ENCODE assay signal across 8 cellular contexts in the genomic region with DNA sequence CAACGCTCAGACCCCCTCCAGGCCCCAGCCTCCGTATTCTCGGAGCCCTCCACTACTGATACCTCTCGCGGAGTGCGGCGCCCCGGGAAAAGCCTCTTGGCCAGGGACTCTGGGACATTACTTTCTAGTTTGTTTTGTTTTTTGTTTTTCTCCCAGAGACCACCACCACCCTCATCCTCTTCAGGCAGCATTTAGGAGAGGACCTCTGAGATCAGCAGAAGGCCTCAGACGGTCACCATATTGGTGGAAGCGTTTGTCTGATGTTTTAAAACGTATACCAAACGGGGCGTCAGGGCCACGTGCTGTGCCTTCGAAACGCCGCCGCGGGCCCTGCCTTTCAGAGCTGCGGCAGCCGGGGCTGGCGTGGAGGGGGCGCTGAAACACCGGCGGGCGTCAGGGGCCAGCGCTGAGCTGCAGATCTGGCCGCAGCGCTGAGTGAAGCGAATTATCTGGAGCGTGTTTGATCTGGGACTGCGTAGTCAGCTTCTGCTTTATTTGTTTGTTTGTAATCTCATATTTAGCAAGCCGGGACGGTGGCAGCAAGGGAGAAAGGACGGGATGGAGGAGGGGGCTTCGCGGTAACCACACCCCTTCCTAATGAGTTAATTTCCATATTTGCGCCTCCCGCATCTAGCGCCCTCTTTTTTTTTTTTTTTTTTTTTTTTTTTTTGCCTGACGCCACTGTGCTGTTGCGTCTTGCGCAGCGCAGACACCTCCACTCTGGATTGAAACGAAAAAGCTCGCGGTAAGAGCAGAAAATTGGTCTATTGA. TPM values are rescaled to one million over a fixed set of nuclear protein-coding genes. Genes with fewer than 3 reads are reported as not detected.
A peak's percentile ranks its signal among the peaks of the same experiment; 100 is the strongest.
DNase-seq lines count a peak whose midpoint lies in the region; ATAC-seq and TF ChIP-seq lines count a peak whose summit lies in the region.

No MANE protein-coding gene starts in this region.

- DNase-seq in CD4-positive, CD25-positive, alpha-beta regulatory T cell = no peak
- DNase-seq in NCI-H1417 treated with DMSO at 0.1 percent for 48 hours (lab: John Stamatoyannopoulos, UW) = peak; percentile 62
- DNase-seq in colonic mucosa = no peak
- DNase-seq in naive thymus-derived CD4-positive, alpha-beta T cell = no peak
- no peak for DNase-seq in inferior parietal cortex (ENCODE audit: extremely low spot score)
- no peak for DNase-seq in kidney tubule cell (ENCODE audit: low spot score)
- no peak for DNase-seq in NOMO-1 treated with DMSO at 0.1 percent for 48 hours (lab: John Stamatoyannopoulos, UW; ENCODE audit: unreplicated experiment)
- DNase-seq in KBM-7 = no peak

- no peaks in the 10 kb centered on the region for H3K36me3 ChIP-seq in CD4-positive, CD25-positive, alpha-beta regulatory T cell (ENCODE audit: control insufficient read depth, insufficient read depth, low read length)
- H3K36me3 ChIP-seq in colonic mucosa = no peaks in the 10 kb centered on the region
- H3K36me3 ChIP-seq in naive thymus-derived CD4-positive, alpha-beta T cell (ENCODE audit: control insufficient read depth in 2 of 3, insufficient read depth in 3 of 3, low read length in 3 of 3) = no peaks in the 10 kb centered on the region

- no peak for TF ChIP-seq CTCF in colonic mucosa (IDR thresholded peaks at IDR 0.05)

- POLR2A ChIA-PET in naive thymus-derived CD4-positive, alpha-beta T cell (lab: Charles Lee) = no interaction called here

- H3K4me1 ChIP-seq in CD4-positive, CD25-positive, alpha-beta regulatory T cell (ENCODE audit: control insufficient read depth, insufficient read depth, low read length, poor library complexity, severe bottlenecking) = peaks cover 11% of the 10 kb centered on the region
- peaks cover 3% of the 10 kb centered on the region for H3K4me1 ChIP-seq in colonic mucosa
- H3K4me1 ChIP-seq in naive thymus-derived CD4-positive, alpha-beta T cell (ENCODE audit: control insufficient read depth in 2 of 2, insufficient read depth in 2 of 2, low read length in 2 of 2) = peaks cover 0 to 3% of the 10 kb centered on the region in 2 donors

- H3K4me1 Mint-ChIP-seq in CD4-positive, CD25-positive, alpha-beta regulatory T cell = peaks cover 2 to 18% (median 5%) of the 10 kb centered on the region in 4 donors
- peaks cover 0 to 21% (median 17%) of the 10 kb centered on the region in 7 donors for H3K4me1 Mint-ChIP-seq in naive thymus-derived CD4-positive, alpha-beta T cell

- peak overlapping the region in 1 of 2 donors; percentile 19 for H3K9ac ChIP-seq in colonic mucosa (ENCODE audit: low read depth in 2 of 2, low read length in 2 of 2)

- intact Hi-C loops in colonic mucosa (cut with DNase I) = no loop called here
- intact Hi-C loops in naive thymus-derived CD4-positive, alpha-beta T cell (cut with micrococcal nuclease) = loop anchor here in 1 of 2 donors (1.0 to 5.0 kb wide), 4 partner anchors 17 to 956 kb away; no protein-coding TSS in a partner anchor

- H3K9me3 Mint-ChIP-seq in CD4-positive, CD25-positive, alpha-beta regulatory T cell = peaks cover 0 to 33% (median 7%) of the 10 kb centered on the region in 7 donors
- peaks cover 9 to 84% (median 38%) of the 10 kb centered on the region in 11 donors for H3K9me3 Mint-ChIP-seq in naive thymus-derived CD4-positive, alpha-beta T cell

- in situ Hi-C loops in KBM-7 (cut with MboI; ENCODE audit: low pct_unique_long_range_greater_than_20kb, low sequenced_read_pairs) = no loop called here

- H3K4me3 ChIP-seq in CD4-positive, CD25-positive, alpha-beta regulatory T cell (ENCODE audit: low read depth, low read length) = no peak overlapping the region
- H3K4me3 ChIP-seq in colonic mucosa = peak overlapping the region; percentile 11
- peak overlapping the region; percentile 45 for H3K4me3 ChIP-seq in naive thymus-derived CD4-positive, alpha-beta T cell (ENCODE audit: low read length)

- peaks cover 68% of the 10 kb centered on the region for H3K27me3 ChIP-seq in CD4-positive, CD25-positive, alpha-beta regulatory T cell (ENCODE audit: control insufficient read depth, insufficient read depth, low read length)
- peaks cover 88% of the 10 kb centered on the region for H3K27me3 ChIP-seq in colonic mucosa
- peaks cover 17 to 38% of the 10 kb centered on the region in 2 donors for H3K27me3 ChIP-seq in naive thymus-derived CD4-positive, alpha-beta T cell (ENCODE audit: control insufficient read depth in 2 of 2, insufficient read depth in 2 of 2, low read length in 2 of 2)

- ATAC-seq in CD4-positive, CD25-positive, alpha-beta regulatory T cell (ENCODE audit: low read depth in 2 of 2) = no peak
- ATAC-seq in naive thymus-derived CD4-positive, alpha-beta T cell = no peak

- peaks cover 4% of the 10 kb centered on the region for H3K36me3 Mint-ChIP-seq in CD4-positive, CD25-positive, alpha-beta regulatory T cell
- H3K36me3 Mint-ChIP-seq in naive thymus-derived CD4-positive, alpha-beta T cell = peaks cover 0 to 41% (median 12%) of the 10 kb centered on the region in 5 donors

- H3K27ac Mint-ChIP-seq in CD4-positive, CD25-positive, alpha-beta regulatory T cell = no peak overlapping the region
- H3K27ac Mint-ChIP-seq in naive thymus-derived CD4-positive, alpha-beta T cell = peak overlapping the region in 3 of 9 donors; percentile 56 to 73 (median 63)

- peak overlapping the region in 3 of 4 donors; percentile 77 to 83 (median 79) for H3K4me3 Mint-ChIP-seq in CD4-positive, CD25-positive, alpha-beta regulatory T cell
- H3K4me3 Mint-ChIP-seq in naive thymus-derived CD4-positive, alpha-beta T cell = peak overlapping the region; percentile 62 to 84 (median 80)

- H3K27ac ChIP-seq in CD4-positive, CD25-positive, alpha-beta regulatory T cell (ENCODE audit: insufficient read depth, low read length, poor library complexity, severe bottlenecking) = no peak overlapping the region
- H3K27ac ChIP-seq in colonic mucosa = no peak overlapping the region
- no peak overlapping the region for H3K27ac ChIP-seq in naive thymus-derived CD4-positive, alpha-beta T cell (ENCODE audit: low read depth, low read length)

- H3K27me3 Mint-ChIP-seq in CD4-positive, CD25-positive, alpha-beta regulatory T cell = peaks cover 100% of the 10 kb centered on the region
- H3K27me3 Mint-ChIP-seq in naive thymus-derived CD4-positive, alpha-beta T cell = peaks cover 91 to 99% (median 95%) of the 10 kb centered on the region in 5 donors

- H3K9me3 ChIP-seq in CD4-positive, CD25-positive, alpha-beta regulatory T cell (ENCODE audit: control insufficient read depth in 2 of 2, low read length in 2 of 2) = peaks cover 7 to 27% of the 10 kb centered on the region in 2 experiments
- no peaks in the 10 kb centered on the region for H3K9me3 ChIP-seq in colonic mucosa
- H3K9me3 ChIP-seq in naive thymus-derived CD4-positive, alpha-beta T cell (ENCODE audit: control insufficient read depth in 2 of 3, low read length in 3 of 3) = peaks cover 0 to 5% (median 0%) of the 10 kb centered on the region in 3 experiments

- CTCF ChIA-PET in naive thymus-derived CD4-positive, alpha-beta T cell (lab: Charles Lee) = interaction anchor here (0.6 kb wide), 1 partner anchor 20 kb away, joined by 3 read pairs; no protein-coding TSS in a partner anchor

RNA-seq across cellular contexts. Expression of a gene that starts 14.8 kb away (rescaled TPM):
- total RNA-seq in CD4-positive, CD25-positive, alpha-beta regulatory T cell = not detected
- polyA plus RNA-seq in CD4-positive, CD25-positive, alpha-beta regulatory T cell = not detected
- under 1 TPM; 0.25 to 0.35 TPM for total RNA-seq in colonic mucosa
- total RNA-seq in naive thymus-derived CD4-positive, alpha-beta T cell = not detected
- polyA plus RNA-seq in naive thymus-derived CD4-positive, alpha-beta T cell = not detected
